Comparison of ENCODE assay signal across 1 cellular context in the genomic region with DNA sequence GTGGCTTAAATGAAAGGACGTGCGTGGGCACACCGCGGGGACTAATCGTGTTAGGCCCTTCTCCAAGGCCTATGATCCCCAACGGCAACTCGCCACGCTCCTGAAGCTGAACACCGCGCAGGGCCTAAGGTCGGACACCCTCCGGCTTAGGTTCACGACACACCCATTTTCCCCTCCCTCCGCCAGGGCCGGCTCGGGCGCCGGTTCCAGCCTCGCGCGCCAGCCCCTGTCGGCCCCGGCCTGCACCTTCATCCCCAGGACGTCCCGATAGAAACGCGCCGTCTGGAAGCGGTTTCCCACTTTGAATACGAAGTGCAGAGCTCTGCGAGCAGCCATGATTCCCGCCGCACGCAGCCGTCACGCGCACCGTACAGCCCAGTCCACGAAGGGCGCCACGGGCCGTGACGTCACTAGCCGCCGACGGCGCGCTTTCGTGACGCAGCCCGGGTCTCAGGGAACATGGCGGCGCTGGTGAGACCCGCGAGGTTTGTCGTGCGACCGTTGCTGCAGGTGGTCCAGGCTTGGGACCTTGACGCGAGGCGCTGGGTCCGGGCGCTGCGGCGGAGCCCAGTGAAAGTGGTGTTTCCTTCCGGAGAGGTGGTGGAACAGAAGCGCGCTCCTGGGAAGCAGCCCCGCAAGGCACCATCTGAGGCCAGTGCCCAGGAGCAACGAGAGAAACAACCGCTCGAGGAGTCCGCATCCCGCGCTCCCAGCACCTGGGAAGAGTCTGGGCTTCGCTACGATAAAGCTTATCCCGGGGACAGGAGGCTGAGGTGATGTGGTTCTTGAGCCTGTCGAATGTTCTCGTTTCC.
TF ChIP-seq lines count a peak whose summit lies in the region.

A gene with protein sequence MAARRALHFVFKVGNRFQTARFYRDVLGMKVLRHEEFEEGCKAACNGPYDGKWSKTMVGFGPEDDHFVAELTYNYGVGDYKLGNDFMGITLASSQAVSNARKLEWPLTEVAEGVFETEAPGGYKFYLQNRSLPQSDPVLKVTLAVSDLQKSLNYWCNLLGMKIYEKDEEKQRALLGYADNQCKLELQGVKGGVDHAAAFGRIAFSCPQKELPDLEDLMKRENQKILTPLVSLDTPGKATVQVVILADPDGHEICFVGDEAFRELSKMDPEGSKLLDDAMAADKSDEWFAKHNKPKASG (minus strand): TSS at position 361 of the 812 bp plus-strand sequence. CDS start 25 bp downstream, at position 336.
A gene with protein sequence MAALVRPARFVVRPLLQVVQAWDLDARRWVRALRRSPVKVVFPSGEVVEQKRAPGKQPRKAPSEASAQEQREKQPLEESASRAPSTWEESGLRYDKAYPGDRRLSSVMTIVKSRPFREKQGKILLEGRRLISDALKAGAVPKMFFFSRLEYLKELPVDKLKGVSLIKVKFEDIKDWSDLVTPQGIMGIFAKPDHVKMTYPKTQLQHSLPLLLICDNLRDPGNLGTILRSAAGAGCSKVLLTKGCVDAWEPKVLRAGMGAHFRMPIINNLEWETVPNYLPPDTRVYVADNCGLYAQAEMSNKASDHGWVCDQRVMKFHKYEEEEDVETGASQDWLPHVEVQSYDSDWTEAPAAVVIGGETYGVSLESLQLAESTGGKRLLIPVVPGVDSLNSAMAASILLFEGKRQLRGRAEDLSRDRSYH (plus strand): TSS at position 434 of the 812 bp plus-strand sequence. CDS start 26 bp downstream, at position 460.

TF ChIP-seq in neural cell, 6 proteins besides CTCF, POLR2A, EP300 and RAD21 (continued from another document):
- TF ChIP-seq, protein P1, sequence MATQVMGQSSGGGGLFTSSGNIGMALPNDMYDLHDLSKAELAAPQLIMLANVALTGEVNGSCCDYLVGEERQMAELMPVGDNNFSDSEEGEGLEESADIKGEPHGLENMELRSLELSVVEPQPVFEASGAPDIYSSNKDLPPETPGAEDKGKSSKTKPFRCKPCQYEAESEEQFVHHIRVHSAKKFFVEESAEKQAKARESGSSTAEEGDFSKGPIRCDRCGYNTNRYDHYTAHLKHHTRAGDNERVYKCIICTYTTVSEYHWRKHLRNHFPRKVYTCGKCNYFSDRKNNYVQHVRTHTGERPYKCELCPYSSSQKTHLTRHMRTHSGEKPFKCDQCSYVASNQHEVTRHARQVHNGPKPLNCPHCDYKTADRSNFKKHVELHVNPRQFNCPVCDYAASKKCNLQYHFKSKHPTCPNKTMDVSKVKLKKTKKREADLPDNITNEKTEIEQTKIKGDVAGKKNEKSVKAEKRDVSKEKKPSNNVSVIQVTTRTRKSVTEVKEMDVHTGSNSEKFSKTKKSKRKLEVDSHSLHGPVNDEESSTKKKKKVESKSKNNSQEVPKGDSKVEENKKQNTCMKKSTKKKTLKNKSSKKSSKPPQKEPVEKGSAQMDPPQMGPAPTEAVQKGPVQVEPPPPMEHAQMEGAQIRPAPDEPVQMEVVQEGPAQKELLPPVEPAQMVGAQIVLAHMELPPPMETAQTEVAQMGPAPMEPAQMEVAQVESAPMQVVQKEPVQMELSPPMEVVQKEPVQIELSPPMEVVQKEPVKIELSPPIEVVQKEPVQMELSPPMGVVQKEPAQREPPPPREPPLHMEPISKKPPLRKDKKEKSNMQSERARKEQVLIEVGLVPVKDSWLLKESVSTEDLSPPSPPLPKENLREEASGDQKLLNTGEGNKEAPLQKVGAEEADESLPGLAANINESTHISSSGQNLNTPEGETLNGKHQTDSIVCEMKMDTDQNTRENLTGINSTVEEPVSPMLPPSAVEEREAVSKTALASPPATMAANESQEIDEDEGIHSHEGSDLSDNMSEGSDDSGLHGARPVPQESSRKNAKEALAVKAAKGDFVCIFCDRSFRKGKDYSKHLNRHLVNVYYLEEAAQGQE (IDR thresholded peaks at IDR 0.05; ENCODE audit: borderline replicate concordance): no peak
- TF ChIP-seq MXI1 (conservative IDR thresholded peaks at IDR 0.05; ENCODE audit: poor library complexity, severe bottlenecking): peak; percentile 98
